ENCODE assay signal across 14 cellular contexts in genomic region chr1:59701376-59701775, GRCh38.
"Had no signal": no experiment of that assay in that cellular context is flagged by ENCODE, and none has a peak within 500 bp of the region (broad histone marks: within the 10 kb centered on the region; RNA-seq: fewer than 3 reads in every experiment).

No MANE protein-coding gene starts in this region.

- H3K27ac Mint-ChIP-seq: nephron progenitor cell; stimulated activated naive CD8-positive, alpha-beta T cell treated with anti-CD3 and anti-CD28 coated beads, Interleukin-15, amount 100 ng/mL, for 72 hours; WTC11 had no signal

- H3K36me3 Mint-ChIP-seq: WTC11 had no signal

- H3K36me3 ChIP-seq: gastrocnemius medialis, heart right ventricle, left lung had no signal

- H3K9me3 ChIP-seq: gastrocnemius medialis, heart right ventricle, left lung, testis had no signal

- DNase-seq: activated CD4-positive, alpha-beta T cell treated with anti-CD3 and anti-CD28 coated beads for 48 hours; activated CD8-positive, alpha-beta memory T cell treated with anti-CD3 and anti-CD28 coated beads for 24 hours; activated naive CD4-positive, alpha-beta T cell treated with Interleukin-2 at 50 U/mL for 16 hours; dorsolateral prefrontal cortex; gastrocnemius medialis; heart right ventricle; left lung; nephron progenitor cell; stimulated activated CD4-positive, alpha-beta T cell treated with anti-CD3 and anti-CD28 coated beads, Interleukin-15, amount 100 ng/mL, for 24 hours; stimulated activated CD4-positive, alpha-beta T cell treated with anti-CD3 and anti-CD28 coated beads, Interleukin-4, amount 100 ng/mL, for 4 hours; stimulated activated naive CD8-positive, alpha-beta T cell treated with anti-CD3 and anti-CD28 coated beads, Interleukin-15, amount 100 ng/mL, for 72 hours; testis had no signal

- H3K4me3 Mint-ChIP-seq: nephron progenitor cell; stimulated activated naive CD8-positive, alpha-beta T cell treated with anti-CD3 and anti-CD28 coated beads, Interleukin-15, amount 100 ng/mL, for 72 hours; WTC11 had no signal

- H3K27ac ChIP-seq: dorsolateral prefrontal cortex, heart right ventricle, left lung, testis had no signal

- FAIRE-seq: keratinocyte had no signal

- H3K27me3 Mint-ChIP-seq: stimulated activated naive CD8-positive, alpha-beta T cell treated with anti-CD3 and anti-CD28 coated beads, Interleukin-15, amount 100 ng/mL, for 72 hours had no signal

- H3K4me3 ChIP-seq: dorsolateral prefrontal cortex, gastrocnemius medialis, heart right ventricle, left lung, testis had no signal

- ATAC-seq: gastrocnemius medialis; heart right ventricle; left lung; stimulated activated naive CD8-positive, alpha-beta T cell treated with anti-CD3 and anti-CD28 coated beads, Interleukin-15, amount 100 ng/mL, for 72 hours; WTC11 had no signal

- H3K27me3 ChIP-seq: dorsolateral prefrontal cortex, gastrocnemius medialis, heart right ventricle, left lung, testis had no signal

- H3K4me1 ChIP-seq: testis had no signal

- H3K9me3 Mint-ChIP-seq: nephron progenitor cell; stimulated activated naive CD8-positive, alpha-beta T cell treated with anti-CD3 and anti-CD28 coated beads, Interleukin-15, amount 100 ng/mL, for 72 hours; WTC11 had no signal
